ENCODE assay signal across 34 cellular contexts in the genomic region with DNA sequence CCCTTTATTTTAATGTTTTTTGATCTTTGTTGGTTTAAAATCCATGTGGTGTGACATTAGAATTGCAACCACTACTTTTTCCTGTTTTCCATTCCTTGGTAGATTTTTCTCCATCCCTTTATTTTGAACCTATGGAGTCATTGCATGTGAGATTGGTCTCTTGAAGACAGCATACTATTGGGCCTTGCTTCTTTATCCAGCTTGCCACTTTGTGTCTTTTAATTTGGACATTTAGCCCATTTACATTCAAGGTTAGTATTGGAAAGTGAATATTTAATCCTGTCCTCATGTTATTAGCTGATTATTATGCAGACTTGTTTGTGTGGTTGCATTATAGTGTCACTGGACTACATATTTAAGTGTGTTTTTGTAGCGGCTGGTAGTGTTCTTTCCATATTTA.
"Had no signal": no experiment of that assay in that cellular context is flagged by ENCODE, and none has a peak within 500 bp of the region (broad histone marks: within the 10 kb centered on the region; RNA-seq: fewer than 3 reads in every experiment).

No MANE protein-coding gene starts in this region.

- H3K36me3 ChIP-seq: MG63 had no signal

- H3K27ac ChIP-seq: KMS-11 had no signal

- DNase-seq: Karpas-422, Kasumi-1, MG63, MM.1S, MV-4-11, NCI-H1048, NCI-H1092, NCI-H1092 treated with DMSO at 0.1 percent for 48 hours, NCI-H1105, NCI-H1105 treated with DMSO at 0.1 percent for 48 hours, NCI-H1417, NCI-H1417 treated with DMSO at 0.1 percent for 48 hours, NCI-H1436, NCI-H1436 treated with DMSO at 0.1 percent for 48 hours, NCI-H146, NCI-H1694, NCI-H1694 treated with DMSO at 0.1 percent for 48 hours, NCI-H187, NCI-H187 treated with DMSO at 0.1 percent for 48 hours, NCI-H1930, NCI-H2029, NCI-H2029 treated with DMSO at 0.1 percent for 48 hours, NCI-H2081, NCI-H2081 treated with DMSO at 0.1 percent for 48 hours, NCI-H2107, NCI-H2171, NCI-H2171 treated with DMSO at 0.1 percent for 48 hours, NCI-H2227 treated with DMSO at 0.1 percent for 48 hours, NCI-H226, NCI-H345, NCI-H446, NCI-H446 treated with DMSO at 0.1 percent for 48 hours, NCI-H510A had no signal

- H3K4me3 ChIP-seq: MG63 had no signal
